22 cellular contexts compared by ENCODE assay signal in the genomic region with DNA sequence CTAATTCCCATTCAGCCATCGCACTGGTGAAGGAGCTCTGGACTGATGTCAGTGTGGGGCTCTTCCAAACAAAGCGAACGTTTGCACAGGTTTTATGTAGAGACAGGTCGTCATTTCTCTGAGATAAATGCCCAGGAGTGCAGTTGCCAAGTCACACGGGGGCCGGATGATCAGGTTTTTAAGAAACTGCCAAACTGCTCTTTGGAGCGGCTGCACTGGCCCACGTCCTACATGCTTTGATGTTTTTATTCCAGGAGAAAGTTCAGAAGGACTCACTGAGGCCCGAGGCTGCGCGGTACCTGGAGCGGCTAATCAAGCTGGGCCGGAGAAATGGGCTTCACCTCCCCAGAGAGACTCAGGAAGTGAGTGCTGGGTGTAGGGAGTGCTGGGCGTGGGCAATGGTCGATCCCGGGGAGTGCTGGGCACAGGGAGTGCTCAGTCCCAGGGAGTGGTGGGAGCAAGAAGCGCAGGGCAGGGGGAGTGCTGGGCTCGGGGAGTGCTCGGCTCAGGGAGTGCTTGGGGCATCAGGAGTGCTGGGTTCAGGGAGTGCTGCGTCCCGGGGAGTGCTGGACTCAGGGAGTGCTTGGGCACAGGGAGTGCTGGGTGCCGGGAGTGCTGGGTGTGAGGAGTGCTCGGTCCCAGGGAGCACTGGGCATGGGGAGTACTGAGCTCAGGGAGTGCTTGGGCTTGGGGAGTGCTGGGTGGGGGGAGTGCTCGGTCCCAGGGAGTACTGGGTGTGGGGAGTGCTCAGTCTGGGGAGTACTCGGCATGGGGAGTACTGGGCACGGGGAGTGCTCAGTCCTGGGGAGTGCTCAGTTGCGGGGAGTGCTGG. TPM values are rescaled to one million over a fixed set of nuclear protein-coding genes. Genes with fewer than 3 reads are reported as not detected.
DNase-seq lines count a peak whose midpoint lies in the region; ATAC-seq and TF ChIP-seq lines count a peak whose summit lies in the region.
"Had no signal": no experiment of that assay in that cellular context is flagged by ENCODE, and none has a peak within 500 bp of the region (broad histone marks: within the 10 kb centered on the region; RNA-seq: fewer than 3 reads in every experiment).

No MANE protein-coding gene starts in this region.

- H4K20me1 ChIP-seq in osteoblast (ENCODE audit: insufficient read depth, low read length), result peaks cover 4% of the 10 kb centered on the region

- no peaks in the 10 kb centered on the region for H3K79me2 ChIP-seq in osteoblast (ENCODE audit: insufficient read depth, low read length)

- H3K27ac Mint-ChIP-seq in activated CD4-positive, alpha-beta T cell treated with anti-CD3 and anti-CD28 coated beads, Interleukin-2, amount 10 ng/mL, durations not matched to agents 24 days and 14 days, result peak overlapping the region; percentile 12
- H3K27ac Mint-ChIP-seq: activated B cell treated with CpG ODN at 0.5 μM for 24 hours; CD4-positive, alpha-beta T cell; effector memory CD8-positive, alpha-beta T cell had no signal

- H3K36me3 Mint-ChIP-seq in activated CD4-positive, alpha-beta T cell treated with anti-CD3 and anti-CD28 coated beads, Interleukin-2, amount 10 ng/mL, durations not matched to agents 24 days and 14 days (ENCODE audit: low read depth), result peaks cover 29% of the 10 kb centered on the region

- H3K36me3 ChIP-seq in osteoblast (ENCODE audit: insufficient read depth, low read length), result peaks cover 30% of the 10 kb centered on the region
- H3K36me3 ChIP-seq: colonic mucosa had no signal

- H3K27me3 Mint-ChIP-seq in activated CD4-positive, alpha-beta T cell treated with anti-CD3 and anti-CD28 coated beads, Interleukin-2, amount 10 ng/mL, durations not matched to agents 24 days and 14 days, result no peaks in the 10 kb centered on the region
- H3K27me3 Mint-ChIP-seq: activated B cell treated with CpG ODN at 0.5 μM for 24 hours; CD4-positive, alpha-beta T cell; effector memory CD8-positive, alpha-beta T cell had no signal

- TF ChIP-seq CTCF in osteoblast (IDR thresholded peaks at IDR 0.05; ENCODE audit: extremely low read depth, low read depth, low read length), result no peak

- no peaks in the 10 kb centered on the region for H3K4me1 Mint-ChIP-seq in activated CD4-positive, alpha-beta T cell treated with anti-CD3 and anti-CD28 coated beads, Interleukin-2, amount 10 ng/mL, durations not matched to agents 24 days and 14 days

- no peak overlapping the region for H3K4me3 ChIP-seq in osteoblast (ENCODE audit: insufficient read depth, low read length)
- H3K4me3 ChIP-seq: colonic mucosa, gastrocnemius medialis, skin epidermis had no signal

- H3K4me1 ChIP-seq in osteoblast (ENCODE audit: insufficient read depth, low read length), result no peaks in the 10 kb centered on the region
- H3K4me1 ChIP-seq: colonic mucosa, gastrocnemius medialis had no signal

- H3K4me2 ChIP-seq in osteoblast (ENCODE audit: insufficient read depth, low read length), result no peak overlapping the region
- H3K4me2 ChIP-seq: KMS-11 had no signal

- H3K27ac ChIP-seq in osteoblast (ENCODE audit: low read depth, low read length), result no peak overlapping the region
- H3K27ac ChIP-seq: 22Rv1, colonic mucosa, gastrocnemius medialis, KMS-11, skin epidermis had no signal

- no peaks in the 10 kb centered on the region for H3K9me3 Mint-ChIP-seq in activated CD4-positive, alpha-beta T cell treated with anti-CD3 and anti-CD28 coated beads, Interleukin-2, amount 10 ng/mL, durations not matched to agents 24 days and 14 days
- H3K9me3 Mint-ChIP-seq: activated B cell treated with CpG ODN at 0.5 μM for 24 hours; CD4-positive, alpha-beta T cell; effector memory CD8-positive, alpha-beta T cell had no signal

- H3K9me3 ChIP-seq in osteoblast (ENCODE audit: low read depth, low read length), result no peaks in the 10 kb centered on the region
- H3K9me3 ChIP-seq: colonic mucosa, gastrocnemius medialis had no signal

- ATAC-seq in esophagus mucosa (peak; percentile 43), HG02852 (IDR thresholded peaks at IDR 0.05; ENCODE audit: unreplicated experiment) (no peak)
- ATAC-seq: effector memory CD8-positive, alpha-beta T cell; gastrocnemius medialis had no signal

- no peak for DNase-seq in activated CD4-positive, alpha-beta T cell treated with anti-CD3 and anti-CD28 coated beads, Interleukin-2, amount 10 ng/mL, durations not matched to agents 24 days and 14 days
- DNase-seq in activated CD4-positive, alpha-beta T cell treated with anti-CD3 and anti-CD28 coated beads, Interleukin-2, amount 50 U/mL, for 1 hour, result no peak
- peak; percentile 78 for DNase-seq in osteoblast (ENCODE audit: insufficient read length, low spot score, missing footprints)
- DNase-seq in GF-D8 (lab: John Stamatoyannopoulos, UW), result no peak
- DNase-seq: activated B cell treated with CpG ODN at 0.5 μM for 24 hours; activated CD4-positive, alpha-beta T cell treated with anti-CD3 and anti-CD28 coated beads, Interleukin-2, amount 50 U/mL, for 48 hours; activated CD8-positive, alpha-beta memory T cell treated with anti-CD3 and anti-CD28 coated beads, Interleukin-2, amount 50 U/mL, for 4 hours; activated naive CD4-positive, alpha-beta T cell treated with anti-CD3 and anti-CD28 coated beads, Interleukin-2, amount 50 U/mL, for 16 hours; CD4-positive, alpha-beta T cell; colonic mucosa; effector memory CD8-positive, alpha-beta T cell; gastrocnemius medialis; NCI-H1436 treated with DMSO at 0.1 percent for 48 hours; NCI-H2107; NCI-H446; SHP77; T1000 had no signal

- intact Hi-C loops in activated CD4-positive, alpha-beta T cell treated with anti-CD3 and anti-CD28 coated beads, Interleukin-2, amount 10 ng/mL, durations not matched to agents 24 days and 14 days (cut with micrococcal nuclease), result no loop called here

- H3K27me3 ChIP-seq in osteoblast (ENCODE audit: insufficient read depth, low read length), result no peaks in the 10 kb centered on the region
- H3K27me3 ChIP-seq: colonic mucosa, gastrocnemius medialis had no signal

- H3K4me3 Mint-ChIP-seq in activated CD4-positive, alpha-beta T cell treated with anti-CD3 and anti-CD28 coated beads, Interleukin-2, amount 10 ng/mL, durations not matched to agents 24 days and 14 days, result no peak overlapping the region
- H3K4me3 Mint-ChIP-seq: activated B cell treated with CpG ODN at 0.5 μM for 24 hours; CD4-positive, alpha-beta T cell; effector memory CD8-positive, alpha-beta T cell had no signal

- H2AFZ ChIP-seq in osteoblast (ENCODE audit: low read length), result no peak overlapping the region

RNA-seq across cellular contexts. Expression of gene THOP1, which starts 10.7 kb away (rescaled TPM):
- 200 and 207 TPM in 2 replicates for total RNA-seq in activated CD4-positive, alpha-beta T cell treated with anti-CD3 and anti-CD28 coated beads, Interleukin-2, amount 10 ng/mL, durations not matched to agents 24 days and 14 days
- total RNA-seq in esophagus mucosa (50.3 TPM), osteoblast (45.6 and 49.5 TPM in 2 replicates)

RNA-seq across cellular contexts. Expression of gene SGTA, which starts 13.0 kb away (rescaled TPM):
- 73.3 and 76.9 TPM in 2 replicates for total RNA-seq in activated CD4-positive, alpha-beta T cell treated with anti-CD3 and anti-CD28 coated beads, Interleukin-2, amount 10 ng/mL, durations not matched to agents 24 days and 14 days
- total RNA-seq in esophagus mucosa, result 32.4 TPM
- 35.9 and 38.7 TPM in 2 replicates for total RNA-seq in osteoblast

RNA-seq across cellular contexts. Expression of gene ZNF554, which starts 23.6 kb away (rescaled TPM):
- total RNA-seq in activated CD4-positive, alpha-beta T cell treated with anti-CD3 and anti-CD28 coated beads, Interleukin-2, amount 10 ng/mL, durations not matched to agents 24 days and 14 days, result 1.9 and 2.1 TPM in 2 replicates
- total RNA-seq in esophagus mucosa (2.7 TPM), osteoblast (5.6 and 5.8 TPM in 2 replicates)

RNA-seq across cellular contexts. Expression of gene ZNF555, which starts 45.2 kb away (rescaled TPM):
- total RNA-seq in activated CD4-positive, alpha-beta T cell treated with anti-CD3 and anti-CD28 coated beads, Interleukin-2, amount 10 ng/mL, durations not matched to agents 24 days and 14 days, result 0.90 and 0.98 TPM in 2 replicates
- 1.7 TPM for total RNA-seq in esophagus mucosa
- total RNA-seq in osteoblast, result 6.2 and 8.0 TPM in 2 replicates

RNA-seq across cellular contexts. Expression of gene SLC39A3, which starts 56.2 kb away (rescaled TPM):
- 48.8 and 52.2 TPM in 2 replicates for total RNA-seq in activated CD4-positive, alpha-beta T cell treated with anti-CD3 and anti-CD28 coated beads, Interleukin-2, amount 10 ng/mL, durations not matched to agents 24 days and 14 days
- total RNA-seq in esophagus mucosa (21.0 TPM), osteoblast (33.0 and 33.7 TPM in 2 replicates)
